ENCODE assay signal across 13 cellular contexts in genomic region chr6:159334068-159334467, GRCh38.
"Had no signal": no experiment of that assay in that cellular context is flagged by ENCODE, and none has a peak within 500 bp of the region (broad histone marks: within the 10 kb centered on the region; RNA-seq: fewer than 3 reads in every experiment).

No MANE protein-coding gene starts in this region.

- H3K9me3 ChIP-seq: colonic mucosa, gastrocnemius medialis had no signal

- H3K4me3 ChIP-seq: colonic mucosa, coronary artery, dorsolateral prefrontal cortex, esophagus muscularis mucosa, esophagus squamous epithelium, gastrocnemius medialis, gastroesophageal sphincter, heart left ventricle, heart right ventricle had no signal

- H3K27ac ChIP-seq: colonic mucosa, coronary artery, dorsolateral prefrontal cortex, epithelial cell of prostate, esophagus muscularis mucosa, esophagus squamous epithelium, foreskin keratinocyte, gastrocnemius medialis, gastroesophageal sphincter, heart left ventricle, heart right ventricle had no signal

- ATAC-seq: effector memory CD8-positive, alpha-beta T cell; esophagus mucosa; foreskin keratinocyte; gastrocnemius medialis; gastroesophageal sphincter; heart left ventricle; heart right ventricle had no signal

- H3K4me1 ChIP-seq: colonic mucosa, esophagus muscularis mucosa, esophagus squamous epithelium, foreskin keratinocyte, gastrocnemius medialis, gastroesophageal sphincter, heart left ventricle, heart right ventricle had no signal

- H3K36me3 ChIP-seq: colonic mucosa, esophagus muscularis mucosa, esophagus squamous epithelium, gastrocnemius medialis, gastroesophageal sphincter, heart left ventricle, heart right ventricle had no signal
